16 cellular contexts compared by ENCODE assay signal in genomic region chr7:27066148-27066547, GRCh38. TPM values are rescaled to one million over a fixed set of nuclear protein-coding genes. Genes with fewer than 3 reads are reported as not detected.
DNase-seq lines count a peak whose midpoint lies in the region; ATAC-seq and TF ChIP-seq lines count a peak whose summit lies in the region.
"Had no signal": no experiment of that assay in that cellular context is flagged by ENCODE, and none has a peak within 500 bp of the region (broad histone marks: within the 10 kb centered on the region; RNA-seq: fewer than 3 reads in every experiment).

No MANE protein-coding gene starts in this region.

- DNase-seq in GM04503 (ENCODE audit: low read depth), result peak; percentile 37
- DNase-seq in NCI-H69 (lab: John Stamatoyannopoulos, UW), result peak; percentile 30
- peak; percentile 43 for DNase-seq in epithelial cell of prostate (ENCODE audit: low read depth, low spot score)
- DNase-seq in retinal pigment epithelial cell (ENCODE audit: low read depth), result peak; percentile 14
- no peak for DNase-seq in progenitor cell of endocrine pancreas (ENCODE audit: low spot score, unreplicated experiment)
- DNase-seq in activated CD8-positive, alpha-beta memory T cell treated with anti-CD3 and anti-CD28 coated beads, Interleukin-2, amount 10 ng/mL, durations not matched to agents 7 days and 5 days, result no peak
- DNase-seq in left cardiac atrium, result no peak
- no peak for DNase-seq in CD14-positive monocyte (ENCODE audit: low spot score)
- DNase-seq: activated CD4-positive, alpha-beta T cell treated with anti-CD3 and anti-CD28 coated beads for 48 hours; activated naive CD4-positive, alpha-beta T cell treated with anti-CD3 and anti-CD28 coated beads for 36 hours; CD4-positive, alpha-beta T cell; esophagus squamous epithelium; H7; stimulated activated naive B cell treated with anti-CD40 and anti-IgM and Interleukin-4, amounts not matched to agents 10 μg/mL and 1 μg/mL and 100 μg/mL, for 72 hours; upper lobe of left lung had no signal

- TF ChIP-seq CTCF in retinal pigment epithelial cell (conservative IDR thresholded peaks at IDR 0.05; ENCODE audit: low read depth, low read length) (no peak), progenitor cell of endocrine pancreas (IDR thresholded peaks at IDR 0.05; ENCODE audit: unreplicated experiment) (no peak), CD14-positive monocyte (IDR thresholded peaks at IDR 0.05) (no peak)

- H3K27ac Mint-ChIP-seq in progenitor cell of endocrine pancreas (no peak overlapping the region), CD14-positive monocyte (no peak overlapping the region)
- H3K27ac Mint-ChIP-seq in activated CD8-positive, alpha-beta memory T cell treated with anti-CD3 and anti-CD28 coated beads, Interleukin-2, amount 10 ng/mL, durations not matched to agents 7 days and 5 days, result no peak overlapping the region
- H3K27ac Mint-ChIP-seq: activated naive CD4-positive, alpha-beta T cell treated with anti-CD3 and anti-CD28 coated beads for 36 hours; CD4-positive, alpha-beta T cell had no signal

- intact Hi-C loops in left cardiac atrium (cut with DNase I) (no loop called here), CD14-positive monocyte (cut with micrococcal nuclease) (no loop called here)

- no peak overlapping the region for H3K4me3 ChIP-seq in retinal pigment epithelial cell (ENCODE audit: low read length)
- H3K4me3 ChIP-seq: esophagus squamous epithelium, upper lobe of left lung had no signal

- H3K27me3 Mint-ChIP-seq in progenitor cell of endocrine pancreas (no peaks in the 10 kb centered on the region), CD14-positive monocyte (ENCODE audit: low read depth in 3 of 3) (peaks cover 4 to 5% (median 4%) of the 10 kb centered on the region in 3 donors)
- no peaks in the 10 kb centered on the region for H3K27me3 Mint-ChIP-seq in activated CD8-positive, alpha-beta memory T cell treated with anti-CD3 and anti-CD28 coated beads, Interleukin-2, amount 10 ng/mL, durations not matched to agents 7 days and 5 days

- H3K9me3 Mint-ChIP-seq in progenitor cell of endocrine pancreas (ENCODE audit: low read depth) (no peaks in the 10 kb centered on the region), CD14-positive monocyte (peaks cover 0 to 1% (median 0%) of the 10 kb centered on the region in 7 donors)
- H3K9me3 Mint-ChIP-seq in activated CD8-positive, alpha-beta memory T cell treated with anti-CD3 and anti-CD28 coated beads, Interleukin-2, amount 10 ng/mL, durations not matched to agents 7 days and 5 days (ENCODE audit: low read depth), result no peaks in the 10 kb centered on the region
- H3K9me3 Mint-ChIP-seq: activated naive CD4-positive, alpha-beta T cell treated with anti-CD3 and anti-CD28 coated beads for 36 hours; CD4-positive, alpha-beta T cell; stimulated activated naive B cell treated with anti-CD40 and anti-IgM and Interleukin-4, amounts not matched to agents 10 μg/mL and 1 μg/mL and 100 μg/mL, for 72 hours had no signal

- H3K36me3 Mint-ChIP-seq in progenitor cell of endocrine pancreas (ENCODE audit: insufficient read depth), result no peaks in the 10 kb centered on the region
- H3K36me3 Mint-ChIP-seq in activated CD8-positive, alpha-beta memory T cell treated with anti-CD3 and anti-CD28 coated beads, Interleukin-2, amount 10 ng/mL, durations not matched to agents 7 days and 5 days, result no peaks in the 10 kb centered on the region
- no peaks in the 10 kb centered on the region for H3K36me3 Mint-ChIP-seq in CD14-positive monocyte
- H3K36me3 Mint-ChIP-seq: stimulated activated naive B cell treated with anti-CD40 and anti-IgM and Interleukin-4, amounts not matched to agents 10 μg/mL and 1 μg/mL and 100 μg/mL, for 72 hours had no signal

- H3K27ac ChIP-seq in epithelial cell of prostate, result peak overlapping the region; percentile 7
- H3K27ac ChIP-seq: esophagus squamous epithelium, parathyroid adenoma, upper lobe of left lung had no signal

- H3K4me3 Mint-ChIP-seq in progenitor cell of endocrine pancreas (ENCODE audit: low read depth), result no peak overlapping the region
- no peak overlapping the region for H3K4me3 Mint-ChIP-seq in activated CD8-positive, alpha-beta memory T cell treated with anti-CD3 and anti-CD28 coated beads, Interleukin-2, amount 10 ng/mL, durations not matched to agents 7 days and 5 days
- H3K4me3 Mint-ChIP-seq in CD14-positive monocyte, result no peak overlapping the region
- H3K4me3 Mint-ChIP-seq: activated naive CD4-positive, alpha-beta T cell treated with anti-CD3 and anti-CD28 coated beads for 36 hours; CD4-positive, alpha-beta T cell; stimulated activated naive B cell treated with anti-CD40 and anti-IgM and Interleukin-4, amounts not matched to agents 10 μg/mL and 1 μg/mL and 100 μg/mL, for 72 hours had no signal

- ATAC-seq in activated CD8-positive, alpha-beta memory T cell treated with anti-CD3 and anti-CD28 coated beads, Interleukin-2, amount 10 ng/mL, durations not matched to agents 7 days and 5 days, result no peak
- no peak for ATAC-seq in left cardiac atrium
- ATAC-seq: stimulated activated naive B cell treated with anti-CD40 and anti-IgM and Interleukin-4, amounts not matched to agents 10 μg/mL and 1 μg/mL and 100 μg/mL, for 72 hours had no signal

- H3K4me1 Mint-ChIP-seq in progenitor cell of endocrine pancreas (ENCODE audit: low read depth) (peaks cover 8% of the 10 kb centered on the region), CD14-positive monocyte (peaks cover 3% of the 10 kb centered on the region)
- no peaks in the 10 kb centered on the region for H3K4me1 Mint-ChIP-seq in activated CD8-positive, alpha-beta memory T cell treated with anti-CD3 and anti-CD28 coated beads, Interleukin-2, amount 10 ng/mL, durations not matched to agents 7 days and 5 days

- CTCF ChIA-PET in activated CD8-positive, alpha-beta memory T cell treated with anti-CD3 and anti-CD28 coated beads, Interleukin-2, amount 10 ng/mL, durations not matched to agents 7 days and 5 days (lab: Charles Lee), result no interaction called here

RNA-seq across cellular contexts. Expression of gene HOXA1, which starts 29.7 kb away (rescaled TPM):
- total RNA-seq in progenitor cell of endocrine pancreas, result 27.4 and 31.2 TPM in 2 replicates
- total RNA-seq in activated CD8-positive, alpha-beta memory T cell treated with anti-CD3 and anti-CD28 coated beads, Interleukin-2, amount 10 ng/mL, durations not matched to agents 7 days and 5 days, result under 1 TPM; 0.28 to 0.76 TPM
- under 1 TPM; 0.12 to 0.26 TPM for total RNA-seq in left cardiac atrium
- under 1 TPM in 1 of 2 donors, not detected in 1; 0.11 TPM for polyA plus RNA-seq in CD14-positive monocyte

RNA-seq across cellular contexts. Expression of gene HOXA2, which starts 36.3 kb away (rescaled TPM):
- total RNA-seq in progenitor cell of endocrine pancreas (17.9 and 18.6 TPM in 2 replicates), left cardiac atrium (under 1 TPM; 0.13 to 0.38 TPM)
- total RNA-seq in activated CD8-positive, alpha-beta memory T cell treated with anti-CD3 and anti-CD28 coated beads, Interleukin-2, amount 10 ng/mL, durations not matched to agents 7 days and 5 days, result not detected
- not detected for polyA plus RNA-seq in CD14-positive monocyte
- total RNA-seq: activated naive CD4-positive, alpha-beta T cell treated with anti-CD3 and anti-CD28 coated beads for 36 hours; CD4-positive, alpha-beta T cell; H7 had no signal

Comparison
In these comparisons a context has a peak if more than half of its experiments do, and no peak if none do; other contexts are left out.
1. DNase-seq: peak in GM04503 (single experiment), NCI-H69 (single experiment), epithelial cell of prostate (single experiment) and retinal pigment epithelial cell (single experiment); none in progenitor cell of endocrine pancreas (single experiment), activated CD8-positive, alpha-beta memory T cell treated with anti-CD3 and anti-CD28 coated beads, Interleukin-2, amount 10 ng/mL, durations not matched to agents 7 days and 5 days (single experiment), left cardiac atrium (single experiment) and CD14-positive monocyte (single experiment).
2. RNA of gene HOXA1, which starts 29.7 kb away (total RNA-seq): 27.4 to 31.2 TPM in progenitor cell of endocrine pancreas; 0.28 to 0.76 TPM in activated CD8-positive, alpha-beta memory T cell treated with anti-CD3 and anti-CD28 coated beads, Interleukin-2, amount 10 ng/mL, durations not matched to agents 7 days and 5 days and 0.12 to 0.26 TPM in left cardiac atrium; every median in the first group is over 10 times any median in the second.
3. RNA of gene HOXA2, which starts 36.3 kb away (total RNA-seq): 17.9 to 18.6 TPM in progenitor cell of endocrine pancreas; 0.13 to 0.38 TPM in left cardiac atrium and not detected in activated CD8-positive, alpha-beta memory T cell treated with anti-CD3 and anti-CD28 coated beads, Interleukin-2, amount 10 ng/mL, durations not matched to agents 7 days and 5 days; every median in the first group is over 10 times any median in the second.